3 cellular contexts compared by ENCODE assay signal in the genomic region with DNA sequence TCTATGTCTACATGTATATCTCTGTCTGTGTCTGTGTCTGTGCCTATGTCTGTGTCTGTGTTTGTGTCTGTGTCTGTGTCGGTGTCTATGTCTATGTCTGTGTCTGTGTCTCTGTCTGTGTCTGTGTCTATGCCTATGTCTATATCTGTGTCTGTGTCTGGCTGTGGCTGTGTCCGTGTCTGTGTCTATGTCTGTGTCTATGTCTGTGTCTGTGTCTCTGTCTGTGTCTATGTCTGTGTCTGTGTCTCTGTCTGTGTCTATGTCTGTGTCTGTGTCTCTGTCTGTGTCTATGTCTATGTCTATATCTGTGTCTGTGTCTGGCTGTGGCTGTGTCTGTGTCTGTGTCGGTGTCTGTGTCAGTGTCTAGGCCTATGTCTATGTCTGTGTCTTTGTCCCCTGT. TPM values are rescaled to one million over a fixed set of nuclear protein-coding genes. Genes with fewer than 3 reads are reported as not detected.
"Had no signal": no experiment of that assay in that cellular context is flagged by ENCODE, and none has a peak within 500 bp of the region (broad histone marks: within the 10 kb centered on the region; RNA-seq: fewer than 3 reads in every experiment).

No MANE protein-coding gene starts in this region.

RNA-seq across cellular contexts. Expression of a gene that starts 11.1 kb away (rescaled TPM):
- total RNA-seq: IMR-90, K562 had no signal
- polyA plus RNA-seq: IgD-negative memory B cell, IMR-90 had no signal
